In genomic region chrX:44872817-44873414, GRCh38 we compare ENCODE assay signal across 8 cellular contexts. TPM values are rescaled to one million over a fixed set of nuclear protein-coding genes. Genes with fewer than 3 reads are reported as not detected.
A peak's percentile ranks its signal among the peaks of the same experiment; 100 is the strongest.
DNase-seq lines count a peak whose midpoint lies in the region; TF ChIP-seq lines count a peak whose summit lies in the region.

Gene KDM6A, plus strand, starts transcription at chrX:44873188. Its CDS starts 364 bp downstream, at chrX:44873552.

- peak within 1 kb of the TSS; percentile 84 for H3K4me2 ChIP-seq in SK-N-SH

- TF ChIP-seq POLR2A in NB4 (IDR thresholded peaks at IDR 0.05; ENCODE audit: extremely low read depth, insufficient read length) (peak; percentile 44), suprapubic skin (IDR thresholded peaks at IDR 0.05) (peak in 1 of 2 donors; percentile 74)

- H3K9me2 ChIP-seq in SK-N-SH: no peaks in the 10 kb centered on the region

- H3F3A ChIP-seq in SK-N-SH (replicated peaks; ENCODE audit: insufficient read depth): peaks cover 10% of the 10 kb centered on the region

- peak within 1 kb of the TSS; percentile 81 for H2AFZ ChIP-seq in SK-N-SH (ENCODE audit: low read depth)

- no peaks in the 10 kb centered on the region for H3K27me3 ChIP-seq in SK-N-SH (ENCODE audit: insufficient read depth)
- no peaks in the 10 kb centered on the region for H3K27me3 ChIP-seq in suprapubic skin

- H3K27ac ChIP-seq in SK-N-SH (ENCODE audit: low read depth in 2 of 2, low read length in 1 of 2): peak within 1 kb of the TSS; percentile 90 to 94
- peak within 1 kb of the TSS; percentile 96 for H3K27ac ChIP-seq in suprapubic skin

- H3K36me3 ChIP-seq in SK-N-SH (replicated peaks in 1 of 2; ENCODE audit: control insufficient read depth in 1 of 2, insufficient read depth in 2 of 2, low read length in 1 of 2): peaks cover 0 to 3% of the 10 kb centered on the region in 2 experiments
- H3K36me3 ChIP-seq in suprapubic skin: no peaks in the 10 kb centered on the region

- H3K4me3 Mint-ChIP-seq in HFFc6: peak within 1 kb of the TSS; percentile 97
- peak within 1 kb of the TSS; percentile 97 for H3K4me3 Mint-ChIP-seq in activated naive CD4-positive, alpha-beta T cell treated with anti-CD3 and anti-CD28 coated beads, Interleukin-2, amount 50 U/mL, for 24 hours

- H3K4me3 ChIP-seq in NB4 (ENCODE audit: low read depth, low read length) (peak within 1 kb of the TSS; percentile 97), SK-N-SH (ENCODE audit: low read depth in 2 of 2, low read length in 1 of 2) (peak within 1 kb of the TSS; percentile 87 to 92), suprapubic skin (peak within 1 kb of the TSS; percentile 79)

- CTCF ChIA-PET in SK-N-SH (lab: Yijun Ruan, JAX): interaction anchor here (0.7 kb wide), 1 partner anchor 140 kb away, joined by 3 read pairs; no protein-coding TSS in a partner anchor

- WGBS in SK-N-SH (ENCODE audit: low lambda C conversion rate): 0% methylated on average over 3 of the region's 61 CpGs
- WGBS in suprapubic skin: under 1% methylated on average over 17 of the region's 61 CpGs

- H3K9ac ChIP-seq in SK-N-SH: peak within 1 kb of the TSS; percentile 96

- TF ChIP-seq CTCF in HFFc6 (IDR thresholded peaks at IDR 0.05): no peak
- TF ChIP-seq CTCF in NB4 (IDR thresholded peaks at IDR 0.05; ENCODE audit: low read depth, low read length): no peak
- TF ChIP-seq CTCF in SK-N-SH (IDR thresholded peaks at IDR 0.05): no peak
- TF ChIP-seq CTCF in suprapubic skin (IDR thresholded peaks at IDR 0.05): no peak

- H3K36me3 Mint-ChIP-seq in HFFc6 (ENCODE audit: low read depth): peaks cover 5% of the 10 kb centered on the region
- no peaks in the 10 kb centered on the region for H3K36me3 Mint-ChIP-seq in activated naive CD4-positive, alpha-beta T cell treated with anti-CD3 and anti-CD28 coated beads, Interleukin-2, amount 50 U/mL, for 24 hours

- H3K4me1 ChIP-seq in SK-N-SH (ENCODE audit: control insufficient read depth in 1 of 2, insufficient read depth in 2 of 2, low read depth in 1 of 2, low read length in 1 of 2) (peaks cover 0 to 4% of the 10 kb centered on the region in 2 experiments; a peak in 3 of 4 replicates), suprapubic skin (no peaks in the 10 kb centered on the region)

- TF ChIP-seq EP300 in SK-N-SH (IDR thresholded peaks at IDR 0.05; ENCODE audit: borderline replicate concordance in 1 of 2, low read depth in 1 of 2, low read length in 1 of 2) (0 out of 4 replicates have a peak, but pooled peaks of 1 of the 2 experiments have one; percentile 11), suprapubic skin (IDR thresholded peaks at IDR 0.05) (no peak)

- H3K4me1 Mint-ChIP-seq in HFFc6 (ENCODE audit: low read depth): peaks cover 6% of the 10 kb centered on the region
- H3K4me1 Mint-ChIP-seq in activated naive CD4-positive, alpha-beta T cell treated with anti-CD3 and anti-CD28 coated beads, Interleukin-2, amount 50 U/mL, for 24 hours: peaks cover 18% of the 10 kb centered on the region

- H3K27ac Mint-ChIP-seq in HFFc6: peak within 1 kb of the TSS; percentile 95
- peak within 1 kb of the TSS; percentile 99 for H3K27ac Mint-ChIP-seq in activated naive CD4-positive, alpha-beta T cell treated with anti-CD3 and anti-CD28 coated beads, Interleukin-2, amount 50 U/mL, for 24 hours

- H3K27me3 Mint-ChIP-seq in HFFc6 (ENCODE audit: insufficient read depth): 0 out of 2 replicates have a peak, but pooled peaks cover 2% of the 10 kb centered on the region
- no peaks in the 10 kb centered on the region for H3K27me3 Mint-ChIP-seq in activated naive CD4-positive, alpha-beta T cell treated with anti-CD3 and anti-CD28 coated beads, Interleukin-2, amount 50 U/mL, for 24 hours

- H4K20me1 ChIP-seq in SK-N-SH (ENCODE audit: insufficient read depth): peaks cover 16% of the 10 kb centered on the region

- H3K9me3 ChIP-seq in SK-N-SH (no peaks in the 10 kb centered on the region), suprapubic skin (no peaks in the 10 kb centered on the region)

- DNase-seq in GM04503 (ENCODE audit: low read depth): peak; percentile 81
- DNase-seq in HFFc6: peak; percentile 93
- peak; percentile 97 for DNase-seq in NB4 (ENCODE audit: low read depth)
- DNase-seq in SK-N-SH: peak; percentile 98
- peak; percentile 93 for DNase-seq in globus pallidus (ENCODE audit: low spot score)
- peak; percentile 63 to 100 (median 96) for DNase-seq in nucleus accumbens (lab: John Stamatoyannopoulos, UW)
- peak; percentile 97 to 99 for DNase-seq in suprapubic skin (ENCODE audit: low spot score in 2 of 2)

- no peak for TF ChIP-seq RAD21 in SK-N-SH (IDR thresholded peaks at IDR 0.05; ENCODE audit: low read length)

- H3K9me3 Mint-ChIP-seq in HFFc6: no peaks in the 10 kb centered on the region
- no peaks in the 10 kb centered on the region for H3K9me3 Mint-ChIP-seq in activated naive CD4-positive, alpha-beta T cell treated with anti-CD3 and anti-CD28 coated beads, Interleukin-2, amount 50 U/mL, for 24 hours

- POLR2A ChIA-PET in SK-N-SH (lab: Yijun Ruan, JAX): interaction anchor here (0.7 to 0.8 kb wide), 2 partner anchors 198 to 333 kb away, joined by 3 read pairs; no protein-coding TSS in a partner anchor

- peaks cover 65% of the 10 kb centered on the region for H3K79me2 ChIP-seq in SK-N-SH (ENCODE audit: insufficient read depth)

TF ChIP-seq in SK-N-SH, 30 proteins besides CTCF, POLR2A, EP300 and RAD21 (continues in another document):
- TF ChIP-seq, protein P1, sequence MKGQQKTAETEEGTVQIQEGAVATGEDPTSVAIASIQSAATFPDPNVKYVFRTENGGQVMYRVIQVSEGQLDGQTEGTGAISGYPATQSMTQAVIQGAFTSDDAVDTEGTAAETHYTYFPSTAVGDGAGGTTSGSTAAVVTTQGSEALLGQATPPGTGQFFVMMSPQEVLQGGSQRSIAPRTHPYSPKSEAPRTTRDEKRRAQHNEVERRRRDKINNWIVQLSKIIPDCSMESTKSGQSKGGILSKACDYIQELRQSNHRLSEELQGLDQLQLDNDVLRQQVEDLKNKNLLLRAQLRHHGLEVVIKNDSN (IDR thresholded peaks at IDR 0.05; ENCODE audit: borderline replicate concordance, low read depth): peak; percentile 99
- no peak for TF ChIP-seq NRF1 (IDR thresholded peaks at IDR 0.05; ENCODE audit: low read depth, low read length)
- TF ChIP-seq, protein P2, sequence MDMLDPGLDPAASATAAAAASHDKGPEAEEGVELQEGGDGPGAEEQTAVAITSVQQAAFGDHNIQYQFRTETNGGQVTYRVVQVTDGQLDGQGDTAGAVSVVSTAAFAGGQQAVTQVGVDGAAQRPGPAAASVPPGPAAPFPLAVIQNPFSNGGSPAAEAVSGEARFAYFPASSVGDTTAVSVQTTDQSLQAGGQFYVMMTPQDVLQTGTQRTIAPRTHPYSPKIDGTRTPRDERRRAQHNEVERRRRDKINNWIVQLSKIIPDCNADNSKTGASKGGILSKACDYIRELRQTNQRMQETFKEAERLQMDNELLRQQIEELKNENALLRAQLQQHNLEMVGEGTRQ (IDR thresholded peaks at IDR 0.05; ENCODE audit: borderline replicate concordance, low read depth, low read length): peak; percentile 88
- TF ChIP-seq, protein P3, sequence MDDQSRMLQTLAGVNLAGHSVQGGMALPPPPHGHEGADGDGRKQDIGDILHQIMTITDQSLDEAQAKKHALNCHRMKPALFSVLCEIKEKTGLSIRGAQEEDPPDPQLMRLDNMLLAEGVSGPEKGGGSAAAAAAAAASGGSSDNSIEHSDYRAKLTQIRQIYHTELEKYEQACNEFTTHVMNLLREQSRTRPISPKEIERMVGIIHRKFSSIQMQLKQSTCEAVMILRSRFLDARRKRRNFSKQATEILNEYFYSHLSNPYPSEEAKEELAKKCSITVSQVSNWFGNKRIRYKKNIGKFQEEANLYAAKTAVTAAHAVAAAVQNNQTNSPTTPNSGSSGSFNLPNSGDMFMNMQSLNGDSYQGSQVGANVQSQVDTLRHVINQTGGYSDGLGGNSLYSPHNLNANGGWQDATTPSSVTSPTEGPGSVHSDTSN (IDR thresholded peaks at IDR 0.05): peak; percentile 99
- TF ChIP-seq FOXM1 (IDR thresholded peaks at IDR 0.05; ENCODE audit: low read depth): no peak
- TF ChIP-seq MXI1 (IDR thresholded peaks at IDR 0.05; ENCODE audit: low read depth, low read length): peak; percentile 63
- peak; percentile 54; the same call in 1 of the 2 replicates for TF ChIP-seq MAX (IDR thresholded peaks at IDR 0.05; ENCODE audit: low read depth)
- peak; percentile 67; the same call in 1 of the 2 replicates for TF ChIP-seq TAF1 (IDR thresholded peaks at IDR 0.05; ENCODE audit: borderline replicate concordance, low read depth, low read length)
- TF ChIP-seq YY1 (IDR thresholded peaks at IDR 0.05; ENCODE audit: low read depth): no peak
- no peak for TF ChIP-seq TEAD4 (IDR thresholded peaks at IDR 0.05; ENCODE audit: borderline replicate concordance, insufficient read depth)
- peak; percentile 14; the same call in 1 of the 2 replicates for TF ChIP-seq SIN3A (IDR thresholded peaks at IDR 0.05; ENCODE audit: borderline replicate concordance, low read depth, low read length)
- TF ChIP-seq RXRA (IDR thresholded peaks at IDR 0.05; ENCODE audit: borderline replicate concordance, low read depth): no peak
- no peak for TF ChIP-seq TCF12 (IDR thresholded peaks at IDR 0.05)

RNA-seq across cellular contexts. Expression of gene KDM6A, which starts in this region (rescaled TPM):
- total RNA-seq in HFFc6 (2021; fragmentation: NEBNext Ultra II Directional; extraction: Animal tissue kit (Norgen Biotek cat#: 25700)): 10 to 100 TPM in 2 of 6 experiments, 1 to 10 TPM in 4; 6.4 to 14.3 (median 9.0) TPM
- 7.4 and 9.3 TPM in 2 replicates for polyA plus RNA-seq in SK-N-SH (2012; rRNA removed)
- 6.4 and 6.6 TPM in 2 replicates for polyA plus RNA-seq in SK-N-SH (2012; cell fraction: cytosol; rRNA removed)
- 9.6 and 37.4 TPM in 2 replicates for polyA plus RNA-seq in SK-N-SH (2012; cell fraction: nucleus; rRNA removed)
- total RNA-seq in suprapubic skin: 100 to 1,000 TPM in 1 of 4 donors, 10 to 100 TPM in 3; 45.5 to 140 (median 60.9) TPM

Comparison
In these comparisons a context has a peak if more than half of its experiments do, and no peak if none do; other contexts are left out.
1. Peak in every context shown above with its lines: DNase-seq, H3K4me3 ChIP-seq and H3K27ac ChIP-seq.